Comparison of ENCODE assay signal across 9 cellular contexts in the genomic region with DNA sequence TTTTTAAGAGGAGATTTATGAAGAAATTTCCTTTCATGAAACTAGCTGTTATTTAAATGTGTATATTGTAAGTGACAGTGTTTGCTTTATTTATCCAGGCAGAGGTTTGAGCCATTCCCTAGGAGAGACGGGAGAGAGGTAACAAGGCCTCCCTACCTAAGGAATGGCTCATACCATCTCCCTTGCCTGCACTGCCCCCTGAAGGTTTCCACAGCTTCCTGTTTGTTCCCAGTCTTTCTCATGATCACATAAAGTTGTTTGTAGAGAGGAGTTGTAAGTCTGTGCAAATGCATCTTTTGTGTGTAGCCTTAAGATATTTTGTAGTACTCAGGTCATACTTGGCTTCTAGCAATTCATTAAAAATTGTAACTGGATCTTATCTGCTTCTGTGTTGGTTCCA.
DNase-seq lines count a peak whose midpoint lies in the region; ATAC-seq, FAIRE-seq and TF ChIP-seq lines count a peak whose summit lies in the region.
"Had no signal": no experiment of that assay in that cellular context is flagged by ENCODE, and none has a peak within 500 bp of the region (broad histone marks: within the 10 kb centered on the region; RNA-seq: fewer than 3 reads in every experiment).

No MANE protein-coding gene starts in this region.

- no peaks in the 10 kb centered on the region for H3K27me3 ChIP-seq in H7 (ENCODE audit: control insufficient read depth, insufficient read depth, low read length)
- H3K27me3 ChIP-seq in SJCRH30: no peaks in the 10 kb centered on the region
- H3K27me3 ChIP-seq: thyroid gland had no signal

- TF ChIP-seq RAD21 in A549 (conservative IDR thresholded peaks at IDR 0.05 in 1 of 2, IDR thresholded peaks at IDR 0.05 in 1 of 2): peak; percentile 36 to 37; a peak in 4 of 5 replicates

- 20% methylated on average over 1 of the region's 1 CpG for WGBS in A549 (ENCODE audit: missing lambda C conversion rate)

- DNase-seq in A549 (ENCODE audit: low read depth in 1 of 2, low spot score in 1 of 2) (peak in 1 of 2 experiments; percentile 42), H7 (peak; percentile 30), SJCRH30 (peak; percentile 7 to 38), fibroblast of villous mesenchyme (ENCODE audit: low read depth) (peak; percentile 63), C1 segment of cervical spinal cord (lab: John Stamatoyannopoulos, UW) (no peak)
- no peak for DNase-seq in effector CD8-positive, alpha-beta T cell (lab: John Stamatoyannopoulos, UW)
- DNase-seq: thyroid gland had no signal

- TF ChIP-seq CTCF in A549 (IDR thresholded peaks at IDR 0.05) (no peak), fibroblast of villous mesenchyme (IDR thresholded peaks at IDR 0.05; ENCODE audit: insufficient read depth, low read depth, low read length) (peak; percentile 84)

- no peak overlapping the region for H3K27ac ChIP-seq in A549
- no peak overlapping the region for H3K27ac ChIP-seq in SJCRH30
- H3K27ac ChIP-seq: thyroid gland had no signal

- CTCF ChIA-PET in A549 (lab: Yijun Ruan, JAX): no interaction called here

- no peak for FAIRE-seq in A549 (lab: Jason Lieb, UNC)

- no peak overlapping the region for H3K4me2 ChIP-seq in A549

- H3K4me1 ChIP-seq in A549: no peaks in the 10 kb centered on the region
- no peaks in the 10 kb centered on the region for H3K4me1 ChIP-seq in SJCRH30
- H3K4me1 ChIP-seq: thyroid gland had no signal

- no peak for TF ChIP-seq EP300 in A549 (IDR thresholded peaks at IDR 0.05)

- ATAC-seq in A549 (peak in 1 of 2 experiments; percentile 49; a peak in 2 of 6 replicates), GM18520 (IDR thresholded peaks at IDR 0.05; ENCODE audit: unreplicated experiment) (no peak), HG03045 (IDR thresholded peaks at IDR 0.05; ENCODE audit: unreplicated experiment) (no peak)

- H3K4me3 ChIP-seq in A549: no peak overlapping the region
- H3K4me3 ChIP-seq in H7 (ENCODE audit: insufficient read depth, low read depth, low read length): no peak overlapping the region
- H3K4me3 ChIP-seq in SJCRH30: no peak overlapping the region
- no peak overlapping the region for H3K4me3 ChIP-seq in fibroblast of villous mesenchyme (ENCODE audit: low read depth, low read length)
- H3K4me3 ChIP-seq: thyroid gland had no signal

- no peaks in the 10 kb centered on the region for H3K9me3 ChIP-seq in A549
- no peaks in the 10 kb centered on the region for H3K9me3 ChIP-seq in SJCRH30 (replicated peaks)
- H3K9me3 ChIP-seq: thyroid gland had no signal

- POLR2A ChIA-PET in A549 (lab: Yijun Ruan, JAX): no interaction called here

- no peaks in the 10 kb centered on the region for H3K36me3 ChIP-seq in H7 (replicated peaks; ENCODE audit: control insufficient read depth, insufficient read depth, low read length)
- H3K36me3 ChIP-seq in SJCRH30: no peaks in the 10 kb centered on the region
- H3K36me3 ChIP-seq: thyroid gland had no signal

- no peak for TF ChIP-seq POLR2A in A549 (IDR thresholded peaks at IDR 0.05; ENCODE audit: low read length)

TF ChIP-seq in A549, 52 proteins besides CTCF, POLR2A, EP300 and RAD21:
- TF ChIP-seq HOXA7 (CRISPR knock-in tag; IDR thresholded peaks at IDR 0.05) (no peak), NFE2L2 (conservative IDR thresholded peaks at IDR 0.05; ENCODE audit: low read length) (no peak), TP53 (CRISPR knock-in tag; IDR thresholded peaks at IDR 0.05) (no peak), RCOR1 (IDR thresholded peaks at IDR 0.05; ENCODE audit: low read depth, low read length) (no peak), HOXB13 (CRISPR knock-in tag; IDR thresholded peaks at IDR 0.05; ENCODE audit: low read depth) (no peak), ZC3H11A (IDR thresholded peaks at IDR 0.05) (no peak), HDAC2 (IDR thresholded peaks at IDR 0.05) (no peak)

Comparison
In these comparisons a context has a peak if more than half of its experiments do, and no peak if none do; other contexts are left out.
1. DNase-seq: peak in H7 (single experiment), SJCRH30 (2 of 2) and fibroblast of villous mesenchyme (single experiment); none in C1 segment of cervical spinal cord (0 of 14) and effector CD8-positive, alpha-beta T cell (single experiment).